ENCODE assay signal across 9 cellular contexts in genomic region chr11:75668508-75669297, GRCh38. TPM values are rescaled to one million over a fixed set of nuclear protein-coding genes. Genes with fewer than 3 reads are reported as not detected.
DNase-seq lines count a peak whose midpoint lies in the region; ATAC-seq and TF ChIP-seq lines count a peak whose summit lies in the region.
"Had no signal": no experiment of that assay in that cellular context is flagged by ENCODE, and none has a peak within 500 bp of the region (broad histone marks: within the 10 kb centered on the region; RNA-seq: fewer than 3 reads in every experiment).

MAP6 (minus strand) TSS chr11:75669038; CDS start chr11:75668369, 669 bp downstream.

- H3K27ac ChIP-seq in effector memory CD4-positive, alpha-beta T cell (ENCODE audit: insufficient read depth, low read length, poor library complexity, severe bottlenecking) = no peak within 1 kb of the TSS
- peak within 1 kb of the TSS; percentile 49 for H3K27ac ChIP-seq in substantia nigra (ENCODE audit: low read depth, low read length, poor library complexity, severe bottlenecking)

- peak; percentile 68 for ATAC-seq in SK-N-SH treated with all-trans-retinoic acid at 6 μM for 48 hours
- ATAC-seq in memory B cell (ENCODE audit: low read depth) = peak; percentile 42

- H3K9me3 Mint-ChIP-seq in memory B cell = no peaks in the 10 kb centered on the region

- H3K27me3 ChIP-seq in BE2C = peaks cover 37% of the 10 kb centered on the region
- peaks cover 75% of the 10 kb centered on the region for H3K27me3 ChIP-seq in H7 (ENCODE audit: control insufficient read depth, insufficient read depth, low read length)
- H3K27me3 ChIP-seq in effector memory CD4-positive, alpha-beta T cell (replicated peaks; ENCODE audit: control insufficient read depth, insufficient read depth, low read length, poor library complexity, severe bottlenecking) = peaks cover 34% of the 10 kb centered on the region

- TF ChIP-seq CTCF in BE2C (IDR thresholded peaks at IDR 0.05; ENCODE audit: low read depth, low read length) = no peak

- H3K4me3 Mint-ChIP-seq in memory B cell = peak within 1 kb of the TSS; percentile 87

- peaks cover 11% of the 10 kb centered on the region for H3K4me1 Mint-ChIP-seq in memory B cell

- H3K4me1 ChIP-seq in BE2C = peaks cover 6% of the 10 kb centered on the region
- H3K4me1 ChIP-seq in effector memory CD4-positive, alpha-beta T cell (ENCODE audit: control insufficient read depth, insufficient read depth, low read length, poor library complexity, severe bottlenecking) = peaks cover 14% of the 10 kb centered on the region

- H3K27ac Mint-ChIP-seq in memory B cell = no peak within 1 kb of the TSS

- H3K4me3 ChIP-seq in BE2C (ENCODE audit: low read depth, low read length) = peak within 1 kb of the TSS; percentile 61
- H3K4me3 ChIP-seq in H7 (ENCODE audit: insufficient read depth, low read depth, low read length) = peak within 1 kb of the TSS; percentile 47
- peak within 1 kb of the TSS; percentile 49 for H3K4me3 ChIP-seq in effector memory CD4-positive, alpha-beta T cell (ENCODE audit: insufficient read depth, low read depth, low read length, poor library complexity, severe bottlenecking)

- DNase-seq in BE2C (peak; percentile 64), H7 (peak; percentile 83), memory B cell (ENCODE audit: low spot score in 2 of 2) (peak in 1 of 2 donors; percentile 49), substantia nigra (lab: John Stamatoyannopoulos, UW) (peak in 24 of 49 donors; percentile 23 to 67 (median 48)), UCSD-AML1 (lab: John Stamatoyannopoulos, UW; ENCODE audit: unreplicated experiment) (no peak), NOMO-1 (lab: John Stamatoyannopoulos, UW; ENCODE audit: unreplicated experiment in 2 of 2) (no peak)
- no peak for DNase-seq in effector memory CD4-positive, alpha-beta T cell

- no peaks in the 10 kb centered on the region for H3K9me3 ChIP-seq in BE2C
- no peaks in the 10 kb centered on the region for H3K9me3 ChIP-seq in effector memory CD4-positive, alpha-beta T cell (ENCODE audit: control insufficient read depth, low read length)

- H3K36me3 Mint-ChIP-seq in memory B cell = no peaks in the 10 kb centered on the region

- peaks cover 27% of the 10 kb centered on the region for H3K27me3 Mint-ChIP-seq in memory B cell

- no peaks in the 10 kb centered on the region for H3K36me3 ChIP-seq in BE2C
- H3K36me3 ChIP-seq in H7 (replicated peaks; ENCODE audit: control insufficient read depth, insufficient read depth, low read length) = no peaks in the 10 kb centered on the region
- no peaks in the 10 kb centered on the region for H3K36me3 ChIP-seq in effector memory CD4-positive, alpha-beta T cell (ENCODE audit: control insufficient read depth, insufficient read depth, low read length)

TF ChIP-seq in SK-N-SH treated with all-trans-retinoic acid at 6 μM for 48 hours, 23 proteins besides CTCF, POLR2A, EP300 and RAD21:
- TF ChIP-seq ZC3H10 (CRISPR knock-in tag; IDR thresholded peaks at IDR 0.05) (no peak), ZNF8 (CRISPR knock-in tag; IDR thresholded peaks at IDR 0.05) (no peak), SNAI2 (CRISPR knock-in tag; IDR thresholded peaks at IDR 0.05) (no peak), OSR1 (CRISPR knock-in tag; IDR thresholded peaks at IDR 0.05) (no peak), GLIS3 (CRISPR knock-in tag; IDR thresholded peaks at IDR 0.05) (no peak), CSDC2 (CRISPR knock-in tag; IDR thresholded peaks at IDR 0.05) (no peak), BACH2 (CRISPR knock-in tag; IDR thresholded peaks at IDR 0.05; ENCODE audit: borderline replicate concordance) (no peak), TSHZ2 (CRISPR knock-in tag; IDR thresholded peaks at IDR 0.05) (no peak), ZFP30 (CRISPR knock-in tag; IDR thresholded peaks at IDR 0.05) (no peak), ARNTL (CRISPR knock-in tag; IDR thresholded peaks at IDR 0.05; ENCODE audit: borderline replicate concordance, low read depth) (no peak), PPARA (CRISPR knock-in tag; IDR thresholded peaks at IDR 0.05; ENCODE audit: borderline replicate concordance) (no peak), ZFP3 (CRISPR knock-in tag; IDR thresholded peaks at IDR 0.05) (no peak), ZNF70 (CRISPR knock-in tag; IDR thresholded peaks at IDR 0.05) (no peak), ISL1 (CRISPR knock-in tag; IDR thresholded peaks at IDR 0.05) (no peak), POU6F1 (CRISPR knock-in tag; IDR thresholded peaks at IDR 0.05; ENCODE audit: borderline replicate concordance, low read depth) (no peak), ESRRG (CRISPR knock-in tag; IDR thresholded peaks at IDR 0.05) (no peak), TCF4 (CRISPR knock-in tag; IDR thresholded peaks at IDR 0.05; ENCODE audit: borderline replicate concordance) (no peak), TOX (CRISPR knock-in tag; IDR thresholded peaks at IDR 0.05; ENCODE audit: borderline replicate concordance) (no peak), CSRNP3 (CRISPR knock-in tag; IDR thresholded peaks at IDR 0.05) (no peak), ZNF565 (CRISPR knock-in tag; conservative IDR thresholded peaks at IDR 0.05; ENCODE audit: low read depth) (no peak)
TF ChIP-seq in SK-N-SH treated with all-trans-retinoic acid at 6 μM for 48 hours: peak in this region for 0.

RNA-seq across cellular contexts. Expression of gene MAP6, which starts in this region (rescaled TPM):
- 33.4 TPM for polyA plus RNA-seq in BE2C (2012; ENCODE audit: insufficient read depth, insufficient read length, low read depth)
- 0.31 and 0.44 TPM in 2 replicates for total RNA-seq in H7 (2014; rRNA removed; shearing (Covaris generic))
- total RNA-seq: mononuclear cell had no signal

Comparison
In these comparisons a context has a peak if more than half of its experiments do, and no peak if none do; other contexts are left out.
1. Peak in DNase-seq and H3K4me3 ChIP-seq in H7; RNA of the gene not detected or under 1 TPM.